Comparison of ENCODE assay signal across 9 cellular contexts in genomic region chr22:36445158-36445668, GRCh38. TPM values are rescaled to one million over a fixed set of nuclear protein-coding genes. Genes with fewer than 3 reads are reported as not detected.
DNase-seq lines count a peak whose midpoint lies in the region; ATAC-seq and TF ChIP-seq lines count a peak whose summit lies in the region.
"Had no signal": no experiment of that assay in that cellular context is flagged by ENCODE, and none has a peak within 500 bp of the region (broad histone marks: within the 10 kb centered on the region; RNA-seq: fewer than 3 reads in every experiment).

No MANE protein-coding gene starts in this region.

- CTCF ChIA-PET in PC-9 (lab: Charles Lee): interaction anchor here (0.6 kb wide), 1 partner anchor 86 kb away, joined by 8 read pairs; no protein-coding TSS in a partner anchor

- H3K27me3 ChIP-seq in BE2C (no peaks in the 10 kb centered on the region), PC-9 (ENCODE audit: insufficient read depth, low read depth) (no peaks in the 10 kb centered on the region)

- no peak for TF ChIP-seq CTCF in omental fat pad (IDR thresholded peaks at IDR 0.05)
- TF ChIP-seq CTCF in BE2C (IDR thresholded peaks at IDR 0.05; ENCODE audit: low read depth, low read length): no peak
- TF ChIP-seq CTCF in PC-9 (conservative IDR thresholded peaks at IDR 0.05): no peak

- no TSS peak for BruUV-seq in PC-9 (replicated peaks; lab: Mats Ljungman, UMichigan)

- H3F3A ChIP-seq in PC-9 (ENCODE audit: insufficient read depth, low read depth): peaks cover 9% of the 10 kb centered on the region; the same call in 1 of the 2 replicates

- no peaks in the 10 kb centered on the region for H3K4me1 ChIP-seq in BE2C
- peaks cover 8% of the 10 kb centered on the region for H3K4me1 ChIP-seq in PC-9 (replicated peaks; ENCODE audit: insufficient read depth)

- no peaks in the 10 kb centered on the region for H3K9me2 ChIP-seq in PC-9 (ENCODE audit: insufficient read depth)

- intact Hi-C loops in PC-9 (cut with micrococcal nuclease; ENCODE audit: unreplicated experiment): no loop called here

- no peak overlapping the region for H3K4me3 ChIP-seq in BE2C (ENCODE audit: low read depth, low read length)
- no peak overlapping the region for H3K4me3 ChIP-seq in PC-9

- no peaks in the 10 kb centered on the region for H3K36me3 ChIP-seq in BE2C
- H3K36me3 ChIP-seq in PC-9 (ENCODE audit: low read depth): no peaks in the 10 kb centered on the region

- DNase-seq in Daoy (ENCODE audit: low read depth) (peak; percentile 73), RPMI7951 (ENCODE audit: low read depth) (peak; percentile 96), fibroblast of peridontal ligament (ENCODE audit: extremely low read depth) (peak; percentile 99), omental fat pad (ENCODE audit: low spot score) (no peak), BE2C (no peak), PC-9 (no peak)
- DNase-seq: NCI-H226 had no signal

- POLR2A ChIA-PET in PC-9 (lab: Charles Lee; ENCODE audit: unreplicated experiment): interaction anchor here (0.5 to 0.7 kb wide), 3 partner anchors 10 to 34 kb away, joined by 3 to 5 read pairs (median 3); no protein-coding TSS in a partner anchor

- peak; percentile 53 for ATAC-seq in omental fat pad (ENCODE audit: low FRiP score)
- ATAC-seq in HG03135 (IDR thresholded peaks at IDR 0.05; ENCODE audit: unreplicated experiment): no peak
- no peak for ATAC-seq in HG03039 (IDR thresholded peaks at IDR 0.05; ENCODE audit: unreplicated experiment)

- no peaks in the 10 kb centered on the region for H4K20me1 ChIP-seq in PC-9 (ENCODE audit: insufficient read depth)

- no peak overlapping the region for H3K4me2 ChIP-seq in PC-9

- H3K79me2 ChIP-seq in PC-9 (ENCODE audit: low read depth): no peaks in the 10 kb centered on the region

- no peak overlapping the region for H3K27ac ChIP-seq in PC-9

- H3K9me3 ChIP-seq in BE2C: no peaks in the 10 kb centered on the region
- H3K9me3 ChIP-seq in PC-9 (ENCODE audit: insufficient read depth, low read depth): no peaks in the 10 kb centered on the region

- H2AFZ ChIP-seq in PC-9: no peak overlapping the region

RNA-seq across cellular contexts. Expression of gene TXN2, which starts 36.2 kb away (rescaled TPM):
- 13.8 and 17.0 TPM in 2 replicates for total RNA-seq in Daoy (2014; rRNA removed; shearing (Covaris generic))
- 17.8 and 19.8 TPM in 2 replicates for total RNA-seq in RPMI7951 (2014; rRNA removed; shearing (Covaris generic))
- 10 to 100 TPM; 53.2 to 82.0 (median 66.2) TPM for total RNA-seq in omental fat pad
- 356 TPM for polyA plus RNA-seq in BE2C (2012; ENCODE audit: insufficient read depth, insufficient read length, low read depth)
- total RNA-seq in PC-9 (2021): 89.0 and 95.1 TPM in 2 replicates

RNA-seq across cellular contexts. Expression of gene MYH9, which starts 57.4 kb away (rescaled TPM):
- total RNA-seq in Daoy (2014; rRNA removed; shearing (Covaris generic)): 349 and 464 TPM in 2 replicates
- 260 and 282 TPM in 2 replicates for total RNA-seq in RPMI7951 (2014; rRNA removed; shearing (Covaris generic))
- total RNA-seq in omental fat pad (100 to 1,000 TPM; 225 to 463 (median 370) TPM), PC-9 (2021) (758 and 776 TPM in 2 replicates)
- polyA plus RNA-seq in BE2C (2012; ENCODE audit: insufficient read depth, insufficient read length, low read depth): 101 TPM

Comparison
In these comparisons a context has a peak if more than half of its experiments do, and no peak if none do; other contexts are left out.
1. DNase-seq: peak in Daoy (single experiment), RPMI7951 (single experiment) and fibroblast of peridontal ligament (single experiment); none in omental fat pad (single experiment), BE2C (single experiment) and PC-9 (0 of 2).